ENCODE assay signal across 7 cellular contexts in the genomic region with DNA sequence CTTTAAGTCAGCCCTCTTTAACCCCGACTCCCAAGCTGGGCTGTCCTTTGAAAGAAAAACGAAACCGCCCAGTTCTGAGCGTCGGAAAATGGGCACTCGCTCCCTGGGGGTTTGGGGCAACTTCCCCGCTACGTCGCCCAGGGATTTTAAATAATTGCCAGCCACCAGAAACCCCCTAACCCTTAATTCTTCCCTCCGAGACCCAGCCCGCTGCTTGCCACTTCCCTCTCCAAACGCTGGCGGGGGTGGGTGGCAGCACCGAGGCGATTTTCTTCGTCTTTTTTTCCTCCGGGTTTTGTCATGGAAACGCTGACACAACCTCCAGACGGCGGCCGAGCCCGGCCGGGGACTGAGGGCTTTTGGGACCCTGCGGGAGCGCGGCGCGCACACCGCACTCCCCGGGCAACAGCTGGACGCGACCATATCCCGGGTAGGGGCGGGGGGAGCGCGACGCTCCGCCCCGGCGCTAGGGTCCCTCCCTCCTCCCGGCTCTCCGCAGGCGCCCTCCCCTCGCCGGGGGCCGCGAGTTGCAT. TPM values are rescaled to one million over a fixed set of nuclear protein-coding genes. Genes with fewer than 3 reads are reported as not detected.
DNase-seq lines count a peak whose midpoint lies in the region; ATAC-seq and TF ChIP-seq lines count a peak whose summit lies in the region.

A gene (plus strand): TSS at position 532 of the 533 bp plus-strand sequence.

- H3K27ac ChIP-seq in WERI-Rb-1 (no peak within 1 kb of the TSS; the same call in 1 of the 2 replicates), breast epithelium (peak within 1 kb of the TSS; percentile 73 to 86), iPS-20b (ENCODE audit: low read length) (no peak within 1 kb of the TSS), skeletal muscle tissue (ENCODE audit: low read depth, low read length) (peak within 1 kb of the TSS; percentile 58)

- H3K36me3 ChIP-seq in WERI-Rb-1 = no peaks in the 10 kb centered on the region
- no peaks in the 10 kb centered on the region for H3K36me3 ChIP-seq in breast epithelium
- H3K36me3 ChIP-seq in iPS-20b (ENCODE audit: insufficient read depth, low read depth, low read length) = no peaks in the 10 kb centered on the region
- no peaks in the 10 kb centered on the region for H3K36me3 ChIP-seq in skeletal muscle tissue (ENCODE audit: control insufficient read depth in 3 of 3, insufficient read depth in 3 of 3, low read length in 3 of 3)

- DNase-seq in NCI-H2171 (lab: John Stamatoyannopoulos, UW) = peak; percentile 76
- DNase-seq in WERI-Rb-1 = peak; percentile 61
- DNase-seq in breast epithelium (ENCODE audit: low spot score in 2 of 2) = peak in 1 of 2 donors; percentile 39

- H3K27me3 ChIP-seq in WERI-Rb-1 (ENCODE audit: insufficient read depth, low read depth, severe bottlenecking) (peaks cover 16% of the 10 kb centered on the region), breast epithelium (no peaks in the 10 kb centered on the region), iPS-20b (ENCODE audit: insufficient read depth, low read length) (peaks cover 45% of the 10 kb centered on the region), skeletal muscle tissue (ENCODE audit: control insufficient read depth in 3 of 3, insufficient read depth in 3 of 3, low read length in 3 of 3) (peaks cover 0 to 42% (median 38%) of the 10 kb centered on the region in 3 donors)

- TF ChIP-seq CTCF in WERI-Rb-1 (IDR thresholded peaks at IDR 0.05; ENCODE audit: low read depth, low read length) (no peak), breast epithelium (IDR thresholded peaks at IDR 0.05) (peak in 1 of 3 donors; percentile 26)

- H3K4me1 ChIP-seq in breast epithelium (no peaks in the 10 kb centered on the region), iPS-20b (ENCODE audit: insufficient read depth, low read length) (peaks cover 31% of the 10 kb centered on the region), skeletal muscle tissue (ENCODE audit: control insufficient read depth in 3 of 3, insufficient read depth in 3 of 3, low read length in 3 of 3) (peaks cover 24 to 26% (median 25%) of the 10 kb centered on the region in 3 donors)

- H3K9ac ChIP-seq in iPS-20b (ENCODE audit: low read depth, low read length) (peak within 1 kb of the TSS; percentile 84; the same call in 1 of the 2 replicates), skeletal muscle tissue (ENCODE audit: low read depth in 1 of 3, low read length in 3 of 3) (peak within 1 kb of the TSS; percentile 70 to 71 (median 70))

- intact Hi-C loops in breast epithelium (cut with DNase I; ENCODE audit: low total_unique reads) = no loop called here

- H3K4me3 ChIP-seq in WERI-Rb-1 (ENCODE audit: low read depth, low read length) = peak within 1 kb of the TSS; percentile 62
- H3K4me3 ChIP-seq in breast epithelium = peak within 1 kb of the TSS; percentile 75 to 89 (median 86)
- H3K4me3 ChIP-seq in iPS-20b (ENCODE audit: low read length) = peak within 1 kb of the TSS; percentile 93
- peak within 1 kb of the TSS; percentile 68 to 76 (median 74) for H3K4me3 ChIP-seq in skeletal muscle tissue (ENCODE audit: low read length in 3 of 3)

- TF ChIP-seq POLR2A in breast epithelium (IDR thresholded peaks at IDR 0.05) = no peak

- ATAC-seq in GM18517 (IDR thresholded peaks at IDR 0.05; ENCODE audit: unreplicated experiment) (peak; percentile 48), HG03025 (IDR thresholded peaks at IDR 0.05; ENCODE audit: low FRiP score, unreplicated experiment) (peak; percentile 50)

- H3K9me3 ChIP-seq in WERI-Rb-1 (ENCODE audit: severe bottlenecking) (no peaks in the 10 kb centered on the region), breast epithelium (no peaks in the 10 kb centered on the region), iPS-20b (ENCODE audit: insufficient read depth, low read depth, low read length) (no peaks in the 10 kb centered on the region), skeletal muscle tissue (ENCODE audit: control insufficient read depth in 3 of 3, low read length in 3 of 3) (no peaks in the 10 kb centered on the region)

RNA-seq across cellular contexts. Expression of the gene that starts here (rescaled TPM):
- total RNA-seq in breast epithelium (10 to 100 TPM; 12.5 to 16.4 (median 15.5) TPM), skeletal muscle tissue (2.1 TPM)

Comparison
In these comparisons a context has a peak if more than half of its experiments do, and no peak if none do; other contexts are left out.
1. H3K27ac ChIP-seq: peak in breast epithelium (2 of 2) and skeletal muscle tissue (single experiment); none in WERI-Rb-1 (single experiment) and iPS-20b (single experiment).
2. Peak in every context shown above with its lines, with median percentiles within 50 percentile points of each other: H3K4me3 ChIP-seq.